7 cellular contexts compared by ENCODE assay signal in the genomic region with DNA sequence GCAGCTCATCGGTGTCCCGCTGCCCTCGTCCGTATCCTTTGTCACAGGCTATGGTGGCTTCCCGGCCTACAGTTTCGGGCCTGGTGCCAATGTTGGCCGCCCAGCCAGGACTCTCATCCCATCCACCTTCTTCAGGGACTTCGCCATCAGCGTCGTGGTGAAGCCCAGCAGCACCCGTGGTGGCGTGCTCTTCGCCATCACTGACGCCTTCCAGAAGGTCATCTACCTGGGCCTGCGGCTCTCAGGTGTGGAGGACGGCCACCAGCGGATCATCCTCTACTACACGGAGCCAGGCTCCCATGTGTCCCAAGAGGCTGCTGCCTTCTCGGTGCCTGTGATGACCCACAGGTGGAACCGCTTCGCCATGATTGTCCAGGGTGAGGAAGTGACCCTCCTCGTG. TPM values are rescaled to one million over a fixed set of nuclear protein-coding genes. Genes with fewer than 3 reads are reported as not detected.
"Had no signal": no experiment of that assay in that cellular context is flagged by ENCODE, and none has a peak within 500 bp of the region (broad histone marks: within the 10 kb centered on the region; RNA-seq: fewer than 3 reads in every experiment).

No MANE protein-coding gene starts in this region.

- ATAC-seq: HepG2, K562 had no signal

- H2AFZ ChIP-seq: GM23248 had no signal

- DNase-seq: GM23248, GOT3, H7, HCEC 1CT had no signal

- H3K9ac ChIP-seq: GM23248 had no signal

- H3K4me3 ChIP-seq: GM23248, K562 had no signal

- H3K27ac ChIP-seq: GM23248, HL-60 had no signal

RNA-seq across cellular contexts. Expression of gene COL15A1, which starts 41.9 kb away (rescaled TPM):
- total RNA-seq: H7, HepG2 had no signal
- polyA plus RNA-seq: HepG2 had no signal
